8 cellular contexts compared by ENCODE assay signal in genomic region chr4:128060130-128060619, GRCh38.
DNase-seq lines count a peak whose midpoint lies in the region; ATAC-seq, FAIRE-seq and TF ChIP-seq lines count a peak whose summit lies in the region.

No MANE protein-coding gene starts in this region.

- TF ChIP-seq POLR2A in NB4 (IDR thresholded peaks at IDR 0.05; ENCODE audit: extremely low read depth, insufficient read length) = no peak

- no peaks in the 10 kb centered on the region for H3K36me3 Mint-ChIP-seq in dendritic cell treated with granulocyte-macrophage colony-stimulating factor and Interleukin-4, amounts not matched to agents 40 ng/mL and 50 ng/mL, for 4 days (ENCODE audit: low read depth)

- no peaks in the 10 kb centered on the region for H3K9me3 ChIP-seq in muscle layer of colon (ENCODE audit: low read length)

- H3K36me3 ChIP-seq in muscle layer of colon (ENCODE audit: insufficient read depth, low read length) = no peaks in the 10 kb centered on the region

- H3K9ac ChIP-seq in muscle layer of colon (ENCODE audit: low read length) = peak overlapping the region; percentile 70

- H3K27ac ChIP-seq in muscle layer of colon (ENCODE audit: low read depth, low read length) = peak overlapping the region; percentile 92

- H3K4me3 Mint-ChIP-seq in dendritic cell treated with granulocyte-macrophage colony-stimulating factor and Interleukin-4, amounts not matched to agents 40 ng/mL and 50 ng/mL, for 4 days = peak overlapping the region; percentile 74

- TF ChIP-seq CTCF in NB4 (IDR thresholded peaks at IDR 0.05; ENCODE audit: low read depth, low read length) (no peak), D721Med (IDR thresholded peaks at IDR 0.05; ENCODE audit: insufficient read depth, missing control alignments) (no peak)

- DNase-seq in ELR (ENCODE audit: low read depth) (peak; percentile 30), NB4 (ENCODE audit: low read depth) (peak; percentile 18), D721Med (ENCODE audit: insufficient read length, low spot score) (no peak), putamen (ENCODE audit: low spot score) (no peak)

- no peak for FAIRE-seq in D721Med (lab: Jason Lieb, UNC)

- H3K27me3 ChIP-seq in muscle layer of colon (ENCODE audit: control insufficient read depth in 1 of 2, insufficient read depth in 2 of 2, low read length in 2 of 2) = no peaks in the 10 kb centered on the region

- no peaks in the 10 kb centered on the region for H3K9me3 Mint-ChIP-seq in dendritic cell treated with granulocyte-macrophage colony-stimulating factor and Interleukin-4, amounts not matched to agents 40 ng/mL and 50 ng/mL, for 4 days

- H3K4me3 ChIP-seq in NB4 (ENCODE audit: low read depth, low read length) = peak overlapping the region; percentile 50
- peak overlapping the region; percentile 79 to 89 for H3K4me3 ChIP-seq in muscle layer of colon (ENCODE audit: low read depth in 1 of 2, low read length in 2 of 2)

- peak overlapping the region; percentile 87 for H3K27ac Mint-ChIP-seq in dendritic cell treated with granulocyte-macrophage colony-stimulating factor and Interleukin-4, amounts not matched to agents 40 ng/mL and 50 ng/mL, for 4 days

- H3K4me1 ChIP-seq in muscle layer of colon (ENCODE audit: insufficient read depth, low read length) = peaks cover 4% of the 10 kb centered on the region

- ATAC-seq in GM19023 (IDR thresholded peaks at IDR 0.05; ENCODE audit: unreplicated experiment) (no peak), GM21619 (IDR thresholded peaks at IDR 0.05; ENCODE audit: unreplicated experiment) (no peak)

- H3K4me1 Mint-ChIP-seq in dendritic cell treated with granulocyte-macrophage colony-stimulating factor and Interleukin-4, amounts not matched to agents 40 ng/mL and 50 ng/mL, for 4 days (ENCODE audit: low read depth) = peaks cover 10% of the 10 kb centered on the region

- intact Hi-C loops in dendritic cell treated with granulocyte-macrophage colony-stimulating factor and Interleukin-4, amounts not matched to agents 40 ng/mL and 50 ng/mL, for 4 days (cut with micrococcal nuclease) = loop anchor here (2.0 to 5.0 kb wide), 2 partner anchors 179 to 1032 kb away; partner anchors contain the start of genes PLK4 and SCLT1

- peaks cover 2% of the 10 kb centered on the region for H3K27me3 Mint-ChIP-seq in dendritic cell treated with granulocyte-macrophage colony-stimulating factor and Interleukin-4, amounts not matched to agents 40 ng/mL and 50 ng/mL, for 4 days

Comparison
In these comparisons a context has a peak if more than half of its experiments do, and no peak if none do; other contexts are left out.
1. DNase-seq: peak in ELR (single experiment) and NB4 (single experiment); none in D721Med (single experiment) and putamen (single experiment).